Comparison of ENCODE assay signal across 9 cellular contexts in the genomic region with DNA sequence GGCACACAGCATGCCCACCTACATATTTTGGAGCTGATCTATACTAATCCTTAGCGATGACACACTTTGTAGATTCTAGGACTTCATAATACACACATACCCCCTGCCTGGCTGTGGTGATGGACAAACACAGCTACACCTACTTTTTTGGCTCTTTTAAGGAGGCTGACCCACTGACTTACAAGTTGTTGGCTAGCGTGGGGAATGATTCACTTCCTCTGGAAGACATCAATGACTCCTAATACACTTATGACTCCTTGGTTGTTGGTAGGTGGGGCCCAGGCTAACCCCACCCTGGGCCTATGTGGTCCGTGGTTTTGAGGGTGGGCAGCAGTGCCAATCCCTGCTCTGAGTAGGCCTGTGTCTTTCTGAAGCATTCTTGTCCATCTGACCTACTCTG.
A peak's percentile ranks its signal among the peaks of the same experiment; 100 is the strongest.
DNase-seq lines count a peak whose midpoint lies in the region; ATAC-seq, FAIRE-seq and TF ChIP-seq lines count a peak whose summit lies in the region.
"Had no signal": no experiment of that assay in that cellular context is flagged by ENCODE, and none has a peak within 500 bp of the region (broad histone marks: within the 10 kb centered on the region; RNA-seq: fewer than 3 reads in every experiment).

No MANE protein-coding gene starts in this region.

- peak overlapping the region in 1 of 2 experiments; percentile 55 for H3K14ac ChIP-seq in mesenchymal stem cell (ENCODE audit: low read length in 2 of 2)

- H3K9me3 ChIP-seq in mesenchymal stem cell (ENCODE audit: control insufficient read depth, low read length): peaks cover 6% of the 10 kb centered on the region

- DNase-seq in AG08395 (ENCODE audit: low spot score) (peak; percentile 71), HK-2 (ENCODE audit: unreplicated experiment) (peak; percentile 43), astrocyte of the spinal cord (ENCODE audit: low read depth, low spot score) (peak; percentile 97), mesenchymal stem cell (peak; percentile 30), D721Med (ENCODE audit: insufficient read length, low spot score) (no peak), SIG-M5 treated with dmso at 0.1 percent for 504 hours (lab: John Stamatoyannopoulos, UW; ENCODE audit: unreplicated experiment) (no peak)
- DNase-seq in activated CD4-positive, alpha-beta T cell treated with anti-CD3 and anti-CD28 coated beads for 4 hours: no peak
- DNase-seq: NCI-H1417 had no signal

- FAIRE-seq in D721Med (lab: Jason Lieb, UNC): no peak

- no peak for TF ChIP-seq CTCF in astrocyte of the spinal cord (IDR thresholded peaks at IDR 0.05; ENCODE audit: low read depth, low read length)
- no peak for TF ChIP-seq CTCF in D721Med (IDR thresholded peaks at IDR 0.05; ENCODE audit: insufficient read depth, missing control alignments)

- H3K27me3 ChIP-seq in mesenchymal stem cell (ENCODE audit: control insufficient read depth in 1 of 2, insufficient read depth in 1 of 2, low read length in 2 of 2): peaks cover 0 to 5% of the 10 kb centered on the region in 2 experiments

- H2BK120ac ChIP-seq in mesenchymal stem cell (ENCODE audit: low read depth, low read length): no peak overlapping the region

- H3K18ac ChIP-seq in mesenchymal stem cell (ENCODE audit: low read depth in 1 of 2, low read length in 2 of 2): peak overlapping the region in 1 of 2 experiments; percentile 78

- peak overlapping the region in 1 of 2 experiments; percentile 39 for H2BK12ac ChIP-seq in mesenchymal stem cell (ENCODE audit: low read length in 2 of 2)

- no peak overlapping the region for H2BK15ac ChIP-seq in mesenchymal stem cell (ENCODE audit: low read depth, poor library complexity, severe bottlenecking)

- H4K8ac ChIP-seq in mesenchymal stem cell (ENCODE audit: low read length): no peak overlapping the region

- peak overlapping the region; percentile 9 for H2BK5ac ChIP-seq in mesenchymal stem cell (ENCODE audit: low read depth, low read length, poor library complexity, severe bottlenecking)

- H2AK5ac ChIP-seq in mesenchymal stem cell (ENCODE audit: low read length, severe bottlenecking): no peak overlapping the region

- H3K4me2 ChIP-seq in mesenchymal stem cell (ENCODE audit: low read length, poor library complexity, severe bottlenecking): peak overlapping the region; percentile 53

- H3K4ac ChIP-seq in mesenchymal stem cell (ENCODE audit: low read depth in 1 of 2, low read length in 2 of 2): peak overlapping the region; percentile 5 to 26

- H3K9ac ChIP-seq in mesenchymal stem cell (ENCODE audit: low read length): peak overlapping the region; percentile 16

- WGBS in mesenchymal stem cell: 29% methylated on average over 3 of the region's 3 CpGs

- no peak for ATAC-seq in HG02759 (IDR thresholded peaks at IDR 0.05; ENCODE audit: unreplicated experiment)

- H2AFZ ChIP-seq in mesenchymal stem cell (ENCODE audit: low read depth, low read length): no peak overlapping the region

- no peaks in the 10 kb centered on the region for H3K36me3 ChIP-seq in mesenchymal stem cell (ENCODE audit: control insufficient read depth in 1 of 2, insufficient read depth in 2 of 2, low read depth in 1 of 2, low read length in 2 of 2)

- in situ Hi-C loops in astrocyte of the spinal cord (cut with HindIII; ENCODE audit: low sequenced_read_pairs): no loop called here

- H3K4me3 ChIP-seq in astrocyte of the spinal cord (ENCODE audit: low read depth, low read length) (no peak overlapping the region), mesenchymal stem cell (ENCODE audit: insufficient read depth in 1 of 2, low read depth in 1 of 2, low read length in 2 of 2) (no peak overlapping the region)

- H4K91ac ChIP-seq in mesenchymal stem cell (ENCODE audit: low read length): no peak overlapping the region

- H3K79me1 ChIP-seq in mesenchymal stem cell (replicated peaks; ENCODE audit: low read length, poor library complexity, severe bottlenecking): no peaks in the 10 kb centered on the region

- peaks cover 8% of the 10 kb centered on the region for H3K4me1 ChIP-seq in mesenchymal stem cell (ENCODE audit: control insufficient read depth, insufficient read depth, low read depth, low read length)

- H3K23ac ChIP-seq in mesenchymal stem cell (ENCODE audit: low read length in 2 of 2): no peak overlapping the region

- H3K27ac ChIP-seq in mesenchymal stem cell (ENCODE audit: low read length, poor library complexity, severe bottlenecking): peak overlapping the region; percentile 15

Comparison
In these comparisons a context has a peak if more than half of its experiments do, and no peak if none do; other contexts are left out.
1. DNase-seq: peak in AG08395 (single experiment), HK-2 (single experiment), astrocyte of the spinal cord (single experiment) and mesenchymal stem cell (single experiment); none in D721Med (single experiment), activated CD4-positive, alpha-beta T cell treated with anti-CD3 and anti-CD28 coated beads for 4 hours (0 of 2) and SIG-M5 treated with dmso at 0.1 percent for 504 hours (single experiment).